In the genomic region with DNA sequence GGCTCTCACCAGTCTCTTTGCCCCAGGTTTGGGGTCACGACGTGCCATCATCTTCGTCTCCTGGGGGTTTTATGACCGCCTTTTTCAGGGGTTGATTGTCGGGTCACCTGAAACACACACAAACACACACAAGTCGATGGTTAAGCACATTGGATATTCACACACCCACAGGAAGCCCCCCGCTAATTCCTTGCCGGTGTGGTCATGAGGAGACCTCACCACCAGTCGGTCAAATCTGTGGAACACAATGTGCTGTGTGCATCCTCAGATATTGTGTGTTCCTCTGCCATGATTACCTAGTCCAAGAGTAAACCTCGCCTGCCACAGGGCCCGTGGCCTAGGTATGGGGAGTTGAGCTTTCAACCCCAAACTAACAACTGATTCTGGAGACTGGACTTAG, we compare ENCODE assay signal across 5 cellular contexts. TPM values are rescaled to one million over a fixed set of nuclear protein-coding genes. Genes with fewer than 3 reads are reported as not detected.
"Had no signal": no experiment of that assay in that cellular context is flagged by ENCODE, and none has a peak within 500 bp of the region (broad histone marks: within the 10 kb centered on the region; RNA-seq: fewer than 3 reads in every experiment).

No MANE protein-coding gene starts in this region.

RNA-seq across cellular contexts. Expression of gene FAM90A1, which starts 2.6 kb away (rescaled TPM):
- total RNA-seq: ascending aorta, astrocyte, bronchial epithelial cell, cardiac septum had no signal
- polyA plus RNA-seq: cardiac muscle cell had no signal
